ENCODE assay signal across 11 cellular contexts in genomic region chr2:64482765-64483504, GRCh38. TPM values are rescaled to one million over a fixed set of nuclear protein-coding genes. Genes with fewer than 3 reads are reported as not detected.
DNase-seq lines count a peak whose midpoint lies in the region; ATAC-seq, FAIRE-seq and TF ChIP-seq lines count a peak whose summit lies in the region.
"Had no signal": no experiment of that assay in that cellular context is flagged by ENCODE, and none has a peak within 500 bp of the region (broad histone marks: within the 10 kb centered on the region; RNA-seq: fewer than 3 reads in every experiment).

No MANE protein-coding gene starts in this region.

- in situ Hi-C loops in HepG2 (cut with HindIII; ENCODE audit: extremely low pct_ligation_motif_present, low pct_unique_long_range_greater_than_20kb), result loop anchor here (10.0 kb wide), 1 partner anchor 428 kb away; no protein-coding TSS in a partner anchor

- 47% methylated on average over 5 of the region's 5 CpGs for WGBS in HepG2 (ENCODE audit: low lambda C conversion rate)

- TF ChIP-seq POLR2A in HepG2 (IDR thresholded peaks at IDR 0.05; ENCODE audit: insufficient read depth in 1 of 2, low read depth in 2 of 2, low read length in 2 of 2), result no peak

- BruUV-seq in Calu3 (replicated peaks; lab: Mats Ljungman, UMichigan) (no TSS peak), HepG2 (replicated peaks; lab: Mats Ljungman, UMichigan) (no TSS peak)

- CTCF ChIA-PET in Calu3 (lab: Charles Lee) (interaction anchor here (0.7 to 1.5 kb wide), 3 partner anchors 42 to 332 kb away, joined by 3 to 10 read pairs (median 3); partner anchors contain the start of gene AFTPH), HepG2 (lab: Yijun Ruan, JAX; ENCODE audit: low intra/inter-chr PET ratio, low total read pairs) (no interaction called here), HEK293T (lab: Yijun Ruan, JAX) (interaction anchor here (0.6 kb wide), 1 partner anchor 20 kb away, joined by 4 read pairs; no protein-coding TSS in a partner anchor)

- H3K79me2 ChIP-seq in KMS-11 (ENCODE audit: insufficient read depth, low read depth), result no peaks in the 10 kb centered on the region
- no peaks in the 10 kb centered on the region for H3K79me2 ChIP-seq in astrocyte (ENCODE audit: insufficient read depth, low read length)
- no peaks in the 10 kb centered on the region for H3K79me2 ChIP-seq in HepG2 (ENCODE audit: insufficient read depth, low read length)

- TF ChIP-seq CTCF in Calu3 (IDR thresholded peaks at IDR 0.05; ENCODE audit: unreplicated experiment) (no peak), KMS-11 (conservative IDR thresholded peaks at IDR 0.05; ENCODE audit: low read depth, low read length) (no peak), astrocyte (IDR thresholded peaks at IDR 0.05; ENCODE audit: insufficient read depth, low read depth, low read length) (no peak), HepG2 (CRISPR knock-in tag; IDR thresholded peaks at IDR 0.05) (no peak)

- peaks cover 26% of the 10 kb centered on the region for H3K27me3 Mint-ChIP-seq in Calu3 (ENCODE audit: unreplicated experiment)
- peaks cover 22% of the 10 kb centered on the region for H3K27me3 Mint-ChIP-seq in astrocyte (ENCODE audit: low read depth, unreplicated experiment)
- peaks cover 8% of the 10 kb centered on the region for H3K27me3 Mint-ChIP-seq in activated T-cell treated with anti-CD3 and anti-CD28 coated beads, Interleukin-2, amount 50 U/mL, for 72 hours (ENCODE audit: low read depth)

- H3K9me3 Mint-ChIP-seq in Calu3 (ENCODE audit: low read depth, unreplicated experiment), result no peaks in the 10 kb centered on the region
- no peaks in the 10 kb centered on the region for H3K9me3 Mint-ChIP-seq in astrocyte (ENCODE audit: unreplicated experiment)
- no peaks in the 10 kb centered on the region for H3K9me3 Mint-ChIP-seq in activated T-cell treated with anti-CD3 and anti-CD28 coated beads, Interleukin-2, amount 50 U/mL, for 72 hours

- peaks cover 100% of the 10 kb centered on the region for H3K4me1 ChIP-seq in KMS-11 (ENCODE audit: low read depth, poor library complexity, severe bottlenecking)
- peaks cover 5% of the 10 kb centered on the region for H3K4me1 ChIP-seq in astrocyte (ENCODE audit: insufficient read depth, low read length)
- H3K4me1 ChIP-seq in HepG2 (ENCODE audit: insufficient read depth, low read length), result no peaks in the 10 kb centered on the region
- H3K4me1 ChIP-seq: right lobe of liver had no signal

- H2AFZ ChIP-seq in KMS-11 (ENCODE audit: low read depth), result peak overlapping the region; percentile 34
- H2AFZ ChIP-seq in astrocyte (ENCODE audit: low read depth, low read length), result no peak overlapping the region
- H2AFZ ChIP-seq in HepG2 (ENCODE audit: low read length), result no peak overlapping the region

- POLR2A ChIA-PET in HepG2 (lab: Yijun Ruan, JAX) (no interaction called here), HEK293T (lab: Yijun Ruan, JAX) (no interaction called here)

- ATAC-seq in HepG2 (no peak), HG03039 (IDR thresholded peaks at IDR 0.05; ENCODE audit: unreplicated experiment) (no peak)
- no peak for ATAC-seq in activated T-cell treated with anti-CD3 and anti-CD28 coated beads, Interleukin-2, amount 50 U/mL, for 72 hours (replicated peaks in 1 of 2)

- no peaks in the 10 kb centered on the region for H3K4me1 Mint-ChIP-seq in Calu3 (ENCODE audit: low read depth, unreplicated experiment)
- H3K4me1 Mint-ChIP-seq in astrocyte (ENCODE audit: low read depth, unreplicated experiment), result peaks cover 8% of the 10 kb centered on the region
- H3K4me1 Mint-ChIP-seq in activated T-cell treated with anti-CD3 and anti-CD28 coated beads, Interleukin-2, amount 50 U/mL, for 72 hours (ENCODE audit: low read depth), result peaks cover 20% of the 10 kb centered on the region

- no peak overlapping the region for H3K4me3 Mint-ChIP-seq in Calu3 (ENCODE audit: low read depth, unreplicated experiment)
- no peak overlapping the region for H3K4me3 Mint-ChIP-seq in astrocyte (ENCODE audit: unreplicated experiment)
- H3K4me3 Mint-ChIP-seq in activated T-cell treated with anti-CD3 and anti-CD28 coated beads, Interleukin-2, amount 50 U/mL, for 72 hours, result no peak overlapping the region

- H4K20me1 ChIP-seq in KMS-11 (ENCODE audit: insufficient read depth) (no peaks in the 10 kb centered on the region), astrocyte (ENCODE audit: insufficient read depth, low read length) (no peaks in the 10 kb centered on the region), HepG2 (ENCODE audit: insufficient read depth, low read length) (no peaks in the 10 kb centered on the region)

- H3K36me3 Mint-ChIP-seq in Calu3 (ENCODE audit: insufficient read depth, unreplicated experiment) (no peaks in the 10 kb centered on the region), astrocyte (ENCODE audit: low read depth, unreplicated experiment) (no peaks in the 10 kb centered on the region)
- H3K36me3 Mint-ChIP-seq in activated T-cell treated with anti-CD3 and anti-CD28 coated beads, Interleukin-2, amount 50 U/mL, for 72 hours (ENCODE audit: insufficient read depth in 2 of 2), result no peaks in the 10 kb centered on the region

- TF ChIP-seq RAD21 in HepG2 (CRISPR knock-in tag; IDR thresholded peaks at IDR 0.05), result no peak

- H3K27me3 ChIP-seq in KMS-11 (ENCODE audit: insufficient read depth, low read depth) (no peaks in the 10 kb centered on the region), astrocyte (ENCODE audit: insufficient read depth, low read length) (peaks cover 47% of the 10 kb centered on the region), HepG2 (ENCODE audit: control insufficient read depth in 1 of 2, insufficient read depth in 2 of 2, low read length in 2 of 2) (peaks cover 5 to 35% of the 10 kb centered on the region in 2 experiments; a peak in 4 of 5 replicates)
- H3K27me3 ChIP-seq: right lobe of liver had no signal

- intact Hi-C loops in Calu3 (cut with micrococcal nuclease; ENCODE audit: unreplicated experiment) (no loop called here), HepG2 (cut with micrococcal nuclease; ENCODE audit: unreplicated experiment) (no loop called here)

- FAIRE-seq in astrocyte (lab: Jason Lieb, UNC) (no peak), HepG2 (lab: Jason Lieb, UNC) (no peak)
- FAIRE-seq: kidney had no signal

- H3K27ac Mint-ChIP-seq in Calu3 (ENCODE audit: unreplicated experiment) (no peak overlapping the region), astrocyte (ENCODE audit: unreplicated experiment) (no peak overlapping the region)
- H3K27ac Mint-ChIP-seq in activated T-cell treated with anti-CD3 and anti-CD28 coated beads, Interleukin-2, amount 50 U/mL, for 72 hours, result no peak overlapping the region

- H3K27ac ChIP-seq in KMS-11, result peak overlapping the region; percentile 74
- no peak overlapping the region for H3K27ac ChIP-seq in astrocyte (ENCODE audit: low read depth, low read length)
- H3K27ac ChIP-seq in HepG2 (ENCODE audit: extremely low read length, insufficient read depth, low read length), result no peak overlapping the region
- H3K27ac ChIP-seq: right lobe of liver had no signal

- H3K36me3 ChIP-seq in KMS-11 (ENCODE audit: insufficient read depth) (no peaks in the 10 kb centered on the region), astrocyte (ENCODE audit: insufficient read depth, low read length) (no peaks in the 10 kb centered on the region), HepG2 (replicated peaks in 1 of 2; ENCODE audit: control insufficient read depth in 1 of 2, insufficient read depth in 2 of 2, low read length in 2 of 2) (no peaks in the 10 kb centered on the region)
- H3K36me3 ChIP-seq: right lobe of liver had no signal

- peak; percentile 40 for DNase-seq in Calu3
- peak; percentile 18 for DNase-seq in astrocyte (ENCODE audit: low read depth)
- DNase-seq in HepG2 (ENCODE audit: low spot score), result no peak
- DNase-seq in NK-92 treated with Interleukin-12 subunit alpha and Interleukin-12 subunit beta, amount 100 ng/mL, for 24 hours (lab: John Stamatoyannopoulos, UW), result no peak
- no peak for DNase-seq in activated T-cell treated with anti-CD3 and anti-CD28 coated beads, Interleukin-2, amount 50 U/mL, for 72 hours
- DNase-seq in HEK293T (ENCODE audit: extremely low spot score), result no peak
- DNase-seq: kidney, NCI-H226, right lobe of liver had no signal

- H3K4me2 ChIP-seq in KMS-11, result peak overlapping the region; percentile 70
- no peak overlapping the region for H3K4me2 ChIP-seq in astrocyte (ENCODE audit: low read length)
- H3K4me2 ChIP-seq in HepG2 (ENCODE audit: low read depth, low read length), result no peak overlapping the region

- TF ChIP-seq EP300 in HepG2 (IDR thresholded peaks at IDR 0.05; ENCODE audit: low read depth in 2 of 2, low read length in 2 of 2) (no peak), HepG2 (CRISPR knock-in tag; IDR thresholded peaks at IDR 0.05; ENCODE audit: borderline replicate concordance) (no peak)

- H3K4me3 ChIP-seq in KMS-11 (IDR thresholded peaks at IDR 0.05; ENCODE audit: insufficient read depth, low read depth, low read length) (no peak overlapping the region), astrocyte (ENCODE audit: insufficient read depth, low read depth, low read length) (no peak overlapping the region), HepG2 (replicated peaks in 1 of 3; ENCODE audit: insufficient read depth in 1 of 3, low read depth in 2 of 3, low read length in 3 of 3) (no peak overlapping the region)
- H3K4me3 ChIP-seq: right lobe of liver had no signal

- no peaks in the 10 kb centered on the region for H3K9me3 ChIP-seq in astrocyte (ENCODE audit: insufficient read depth, low read depth, low read length)
- no peaks in the 10 kb centered on the region for H3K9me3 ChIP-seq in HepG2 (ENCODE audit: low read length)
- H3K9me3 ChIP-seq: right lobe of liver had no signal

- 0 out of 2 replicates have a peak overlapping the region, but pooled peaks have one; percentile 10 for H3K9ac ChIP-seq in KMS-11
- no peak overlapping the region for H3K9ac ChIP-seq in astrocyte (ENCODE audit: low read length)
- no peak overlapping the region for H3K9ac ChIP-seq in HepG2 (ENCODE audit: insufficient read depth, low read depth, low read length)

RNA-seq across cellular contexts. Expression of gene LGALSL, which starts 29.0 kb away (rescaled TPM):
- total RNA-seq in Calu3 (2022) (9.3 and 12.1 TPM in 2 replicates), astrocyte (12.4 and 14.0 TPM in 2 replicates), HepG2 (2016; rRNA removed; fragmentation: Illumina TruSeq; extraction: Trizol) (15.4 and 22.6 TPM in 2 replicates)
- 6.1 and 12.0 TPM in 2 replicates for total RNA-seq in HepG2 (2016; cell fraction: cytosol; rRNA removed; fragmentation: Illumina TruSeq; extraction: Trizol; ENCODE audit: low read depth)
- total RNA-seq in HepG2 (2016; cell fraction: insoluble cytoplasmic fraction; rRNA removed; fragmentation: Illumina TruSeq; extraction: Trizol), result 15.9 and 18.2 TPM in 2 replicates
- 15.5 and 19.7 TPM in 2 replicates for total RNA-seq in HepG2 (2016; cell fraction: membrane; rRNA removed; fragmentation: Illumina TruSeq; extraction: Trizol)
- total RNA-seq in HepG2 (2016; cell fraction: nucleus; rRNA removed; fragmentation: Illumina TruSeq; extraction: Trizol), result 7.0 and 10.0 TPM in 2 replicates
- polyA plus RNA-seq in HepG2 (2011; rRNA removed), result 16.2 and 20.0 TPM in 2 replicates
- 17.5 and 21.3 TPM in 2 replicates for polyA plus RNA-seq in HepG2 (2011; cell fraction: cytosol; rRNA removed)
- 8.2 and 8.9 TPM in 2 replicates for polyA plus RNA-seq in HepG2 (2011; cell fraction: nucleus; rRNA removed)
- 18.4 and 25.6 TPM in 2 replicates for polyA plus RNA-seq in HepG2 (2012)
- 19.9 and 23.2 TPM in 2 replicates for polyA plus RNA-seq in HepG2 (2016; cell fraction: cytosol; fragmentation: Illumina TruSeq; extraction: Trizol; ENCODE audit: low read depth)
- polyA plus RNA-seq in HepG2 (2016; cell fraction: insoluble cytoplasmic fraction; fragmentation: Illumina TruSeq; extraction: Trizol; ENCODE audit: low read depth), result 28.6 and 32.5 TPM in 2 replicates
- polyA plus RNA-seq in HepG2 (2016; cell fraction: membrane; fragmentation: Illumina TruSeq; extraction: Trizol; ENCODE audit: low read depth), result 19.7 and 21.5 TPM in 2 replicates
- 15.4 and 23.3 TPM in 2 replicates for polyA plus RNA-seq in HepG2 (2016; cell fraction: nucleus; fragmentation: Illumina TruSeq; extraction: Trizol; ENCODE audit: insufficient read depth, low read depth)
- 8.2 and 17.7 TPM in 2 replicates for polyA minus RNA-seq in HepG2 (2011; rRNA and poly(A)+ RNA removed; ENCODE audit: low replicate concordance)
- 16.6 and 18.6 TPM in 2 replicates for polyA minus RNA-seq in HepG2 (2011; cell fraction: cytosol; rRNA and poly(A)+ RNA removed)
- 5.4 and 7.6 TPM in 2 replicates for polyA minus RNA-seq in HepG2 (2011; cell fraction: nucleus; rRNA and poly(A)+ RNA removed)
- total RNA-seq in activated T-cell treated with anti-CD3 and anti-CD28 coated beads, Interleukin-2, amount 50 U/mL, for 72 hours, result 1 to 10 TPM; 2.0 to 3.1 TPM

RNA-seq across cellular contexts. Expression of gene AFTPH, which starts 41.2 kb away (rescaled TPM):
- total RNA-seq in Calu3 (2022), result 42.2 and 47.1 TPM in 2 replicates
- total RNA-seq in astrocyte, result 15.7 and 16.0 TPM in 2 replicates
- total RNA-seq in HepG2 (2016; rRNA removed; fragmentation: Illumina TruSeq; extraction: Trizol), result 36.8 and 45.9 TPM in 2 replicates
- total RNA-seq in HepG2 (2016; cell fraction: cytosol; rRNA removed; fragmentation: Illumina TruSeq; extraction: Trizol; ENCODE audit: low read depth), result 17.9 and 21.2 TPM in 2 replicates
- total RNA-seq in HepG2 (2016; cell fraction: insoluble cytoplasmic fraction; rRNA removed; fragmentation: Illumina TruSeq; extraction: Trizol), result 36.6 and 50.6 TPM in 2 replicates
- total RNA-seq in HepG2 (2016; cell fraction: membrane; rRNA removed; fragmentation: Illumina TruSeq; extraction: Trizol), result 30.5 and 36.5 TPM in 2 replicates
- total RNA-seq in HepG2 (2016; cell fraction: nucleus; rRNA removed; fragmentation: Illumina TruSeq; extraction: Trizol), result 27.4 and 31.1 TPM in 2 replicates
- polyA plus RNA-seq in HepG2 (2011; rRNA removed), result 22.6 and 27.5 TPM in 2 replicates
- polyA plus RNA-seq in HepG2 (2011; cell fraction: cytosol; rRNA removed), result 12.5 and 16.4 TPM in 2 replicates
- polyA plus RNA-seq in HepG2 (2011; cell fraction: nucleus; rRNA removed), result 8.6 and 11.4 TPM in 2 replicates
- 19.6 and 29.6 TPM in 2 replicates for polyA plus RNA-seq in HepG2 (2012)
- 3.8 and 5.1 TPM in 2 replicates for polyA plus RNA-seq in HepG2 (2016; cell fraction: cytosol; fragmentation: Illumina TruSeq; extraction: Trizol; ENCODE audit: low read depth)
- 41.1 and 41.2 TPM in 2 replicates for polyA plus RNA-seq in HepG2 (2016; cell fraction: insoluble cytoplasmic fraction; fragmentation: Illumina TruSeq; extraction: Trizol; ENCODE audit: low read depth)
- 11.6 and 13.1 TPM in 2 replicates for polyA plus RNA-seq in HepG2 (2016; cell fraction: membrane; fragmentation: Illumina TruSeq; extraction: Trizol; ENCODE audit: low read depth)
- 35.6 and 37.0 TPM in 2 replicates for polyA plus RNA-seq in HepG2 (2016; cell fraction: nucleus; fragmentation: Illumina TruSeq; extraction: Trizol; ENCODE audit: insufficient read depth, low read depth)
- 9.2 and 13.7 TPM in 2 replicates for polyA minus RNA-seq in HepG2 (2011; rRNA and poly(A)+ RNA removed; ENCODE audit: low replicate concordance)
- polyA minus RNA-seq in HepG2 (2011; cell fraction: cytosol; rRNA and poly(A)+ RNA removed), result 16.5 and 19.2 TPM in 2 replicates
- 36.2 and 39.9 TPM in 2 replicates for polyA minus RNA-seq in HepG2 (2011; cell fraction: nucleus; rRNA and poly(A)+ RNA removed)
- 10 to 100 TPM; 47.1 to 48.2 TPM for total RNA-seq in activated T-cell treated with anti-CD3 and anti-CD28 coated beads, Interleukin-2, amount 50 U/mL, for 72 hours

Comparison
In these comparisons a context has a peak if more than half of its experiments do, and no peak if none do; other contexts are left out.
1. DNase-seq: peak in Calu3 (single experiment) and astrocyte (single experiment); none in HepG2 (single experiment), NK-92 treated with Interleukin-12 subunit alpha and Interleukin-12 subunit beta, amount 100 ng/mL, for 24 hours (single experiment), activated T-cell treated with anti-CD3 and anti-CD28 coated beads, Interleukin-2, amount 50 U/mL, for 72 hours (0 of 2) and HEK293T (single experiment).